In the genomic region with DNA sequence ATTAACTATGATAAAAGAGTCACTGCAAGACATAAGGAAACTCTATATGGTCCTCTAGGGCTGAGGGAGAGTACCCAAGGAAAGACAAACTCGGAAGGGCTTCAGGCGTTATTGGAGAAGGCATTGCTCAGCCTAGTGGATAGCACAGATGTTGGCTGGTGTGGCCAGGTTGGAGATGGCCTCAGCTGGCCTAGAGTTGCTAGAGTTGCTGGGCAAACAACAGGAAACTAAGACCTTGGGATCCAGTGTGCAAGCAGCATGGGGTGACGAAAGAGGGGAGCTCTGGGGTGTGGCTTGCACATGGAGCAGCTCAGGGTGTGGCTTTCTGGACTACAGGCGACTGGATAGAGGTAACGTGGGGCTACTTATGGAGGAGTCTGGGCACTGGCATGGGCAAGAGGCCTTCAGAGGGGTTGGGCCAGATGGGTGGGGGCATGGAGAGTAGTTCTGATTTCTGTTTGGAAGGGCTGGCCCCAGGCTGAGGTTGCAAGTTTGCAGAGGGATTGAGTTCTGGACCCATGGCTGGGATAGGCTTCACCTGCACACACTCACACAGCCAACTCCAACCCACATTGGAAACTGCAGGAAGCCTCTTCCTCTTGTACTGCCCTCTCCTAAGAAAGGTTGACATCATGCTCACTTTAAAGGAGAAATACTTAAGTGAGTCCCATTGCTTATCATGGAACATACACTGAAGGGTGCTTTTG, we compare ENCODE assay signal across 1 cellular context.
A peak's percentile ranks its signal among the peaks of the same experiment; 100 is the strongest.
TF ChIP-seq lines count a peak whose summit lies in the region.

No MANE protein-coding gene starts in this region.

TF ChIP-seq in HepG2, 621 proteins besides CTCF, POLR2A, EP300 and RAD21 (continued from another document and continues in another):
- TF ChIP-seq FOXK2 (IDR thresholded peaks at IDR 0.05): no peak
- no peak for TF ChIP-seq ZFP41 (CRISPR knock-in tag; IDR thresholded peaks at IDR 0.05; ENCODE audit: borderline replicate concordance)
- TF ChIP-seq, protein P1, sequence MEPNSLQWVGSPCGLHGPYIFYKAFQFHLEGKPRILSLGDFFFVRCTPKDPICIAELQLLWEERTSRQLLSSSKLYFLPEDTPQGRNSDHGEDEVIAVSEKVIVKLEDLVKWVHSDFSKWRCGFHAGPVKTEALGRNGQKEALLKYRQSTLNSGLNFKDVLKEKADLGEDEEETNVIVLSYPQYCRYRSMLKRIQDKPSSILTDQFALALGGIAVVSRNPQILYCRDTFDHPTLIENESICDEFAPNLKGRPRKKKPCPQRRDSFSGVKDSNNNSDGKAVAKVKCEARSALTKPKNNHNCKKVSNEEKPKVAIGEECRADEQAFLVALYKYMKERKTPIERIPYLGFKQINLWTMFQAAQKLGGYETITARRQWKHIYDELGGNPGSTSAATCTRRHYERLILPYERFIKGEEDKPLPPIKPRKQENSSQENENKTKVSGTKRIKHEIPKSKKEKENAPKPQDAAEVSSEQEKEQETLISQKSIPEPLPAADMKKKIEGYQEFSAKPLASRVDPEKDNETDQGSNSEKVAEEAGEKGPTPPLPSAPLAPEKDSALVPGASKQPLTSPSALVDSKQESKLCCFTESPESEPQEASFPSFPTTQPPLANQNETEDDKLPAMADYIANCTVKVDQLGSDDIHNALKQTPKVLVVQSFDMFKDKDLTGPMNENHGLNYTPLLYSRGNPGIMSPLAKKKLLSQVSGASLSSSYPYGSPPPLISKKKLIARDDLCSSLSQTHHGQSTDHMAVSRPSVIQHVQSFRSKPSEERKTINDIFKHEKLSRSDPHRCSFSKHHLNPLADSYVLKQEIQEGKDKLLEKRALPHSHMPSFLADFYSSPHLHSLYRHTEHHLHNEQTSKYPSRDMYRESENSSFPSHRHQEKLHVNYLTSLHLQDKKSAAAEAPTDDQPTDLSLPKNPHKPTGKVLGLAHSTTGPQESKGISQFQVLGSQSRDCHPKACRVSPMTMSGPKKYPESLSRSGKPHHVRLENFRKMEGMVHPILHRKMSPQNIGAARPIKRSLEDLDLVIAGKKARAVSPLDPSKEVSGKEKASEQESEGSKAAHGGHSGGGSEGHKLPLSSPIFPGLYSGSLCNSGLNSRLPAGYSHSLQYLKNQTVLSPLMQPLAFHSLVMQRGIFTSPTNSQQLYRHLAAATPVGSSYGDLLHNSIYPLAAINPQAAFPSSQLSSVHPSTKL (CRISPR knock-in tag; IDR thresholded peaks at IDR 0.05): 0 out of 2 replicates have a peak, but pooled peaks have one; percentile 51
- no peak for TF ChIP-seq JDP2 (CRISPR knock-in tag; IDR thresholded peaks at IDR 0.05; ENCODE audit: borderline replicate concordance)
- TF ChIP-seq MIER3 (CRISPR knock-in tag; IDR thresholded peaks at IDR 0.05; ENCODE audit: borderline replicate concordance): no peak
- TF ChIP-seq THAP11 (CRISPR knock-in tag; IDR thresholded peaks at IDR 0.05): no peak
- TF ChIP-seq ZNF790 (CRISPR knock-in tag; IDR thresholded peaks at IDR 0.05; ENCODE audit: borderline replicate concordance): 0 out of 2 replicates have a peak, but pooled peaks have one; percentile 83
- TF ChIP-seq ASH2L (IDR thresholded peaks at IDR 0.05; ENCODE audit: insufficient read length, low read depth, low read length): no peak
- no peak for TF ChIP-seq ZNF34 (CRISPR knock-in tag; IDR thresholded peaks at IDR 0.05; ENCODE audit: borderline replicate concordance)
- no peak for TF ChIP-seq CCAR2 (optimal IDR thresholded peaks at IDR 0.05; ENCODE audit: low read depth, low read length)
- TF ChIP-seq PPARG (CRISPR knock-in tag; conservative IDR thresholded peaks at IDR 0.05): no peak
- no peak for TF ChIP-seq HIVEP1 (CRISPR knock-in tag; IDR thresholded peaks at IDR 0.05)
- no peak for TF ChIP-seq HNF4G (IDR thresholded peaks at IDR 0.05; ENCODE audit: borderline replicate concordance, low read depth, low read length)
- TF ChIP-seq HNF4G (CRISPR knock-in tag; IDR thresholded peaks at IDR 0.05; ENCODE audit: borderline replicate concordance, low read depth): no peak
- no peak for TF ChIP-seq CBFB (CRISPR knock-in tag; IDR thresholded peaks at IDR 0.05)
- peak; percentile 14; the same call in 1 of the 2 replicates for TF ChIP-seq MEF2D (CRISPR knock-in tag; IDR thresholded peaks at IDR 0.05)
- no peak for TF ChIP-seq PHB2 (IDR thresholded peaks at IDR 0.05; ENCODE audit: partially characterized antibody)
- no peak for TF ChIP-seq EZH2 (conservative IDR thresholded peaks at IDR 0.05; ENCODE audit: low read depth, low read length)
- TF ChIP-seq ISX (CRISPR knock-in tag; conservative IDR thresholded peaks at IDR 0.05): no peak
- no peak for TF ChIP-seq ZNF672 (CRISPR knock-in tag; IDR thresholded peaks at IDR 0.05)
- TF ChIP-seq RARA (CRISPR knock-in tag; IDR thresholded peaks at IDR 0.05): 0 out of 2 replicates have a peak, but pooled peaks have one; percentile 12
- TF ChIP-seq SSRP1 (CRISPR knock-in tag; IDR thresholded peaks at IDR 0.05): no peak; the same call in 1 of the 2 replicates
- TF ChIP-seq ZNF83 (CRISPR knock-in tag; IDR thresholded peaks at IDR 0.05; ENCODE audit: borderline replicate concordance): no peak
- TF ChIP-seq, protein P2, sequence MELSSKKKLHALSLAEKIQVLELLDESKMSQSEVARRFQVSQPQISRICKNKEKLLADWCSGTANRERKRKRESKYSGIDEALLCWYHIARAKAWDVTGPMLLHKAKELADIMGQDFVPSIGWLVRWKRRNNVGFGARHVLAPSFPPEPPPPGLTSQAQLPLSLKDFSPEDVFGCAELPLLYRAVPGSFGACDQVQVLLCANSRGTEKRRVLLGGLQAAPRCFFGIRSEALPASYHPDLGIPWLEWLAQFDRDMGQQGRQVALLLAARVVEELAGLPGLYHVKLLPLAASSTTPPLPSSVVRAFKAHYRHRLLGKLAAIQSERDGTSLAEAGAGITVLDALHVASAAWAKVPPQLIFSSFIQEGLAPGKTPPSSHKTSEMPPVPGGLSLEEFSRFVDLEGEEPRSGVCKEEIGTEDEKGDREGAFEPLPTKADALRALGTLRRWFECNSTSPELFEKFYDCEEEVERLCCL (CRISPR knock-in tag; IDR thresholded peaks at IDR 0.05; ENCODE audit: borderline replicate concordance): no peak
- peak; percentile 35; the same call in 1 of the 2 replicates for TF ChIP-seq FOSL2 (CRISPR knock-in tag; IDR thresholded peaks at IDR 0.05)
- peak; percentile 61; the same call in 1 of the 2 replicates for TF ChIP-seq BORCS8-MEF2B (CRISPR knock-in tag; IDR thresholded peaks at IDR 0.05)
- no peak for TF ChIP-seq TCF7L2 (IDR thresholded peaks at IDR 0.05; ENCODE audit: low read depth, low read length)
- no peak for TF ChIP-seq ZNF367 (CRISPR knock-in tag; IDR thresholded peaks at IDR 0.05; ENCODE audit: borderline replicate concordance)
- TF ChIP-seq TEAD3 (CRISPR knock-in tag; optimal IDR thresholded peaks at IDR 0.05; ENCODE audit: borderline replicate concordance): no peak
- no peak for TF ChIP-seq HHEX (CRISPR knock-in tag; IDR thresholded peaks at IDR 0.05)
- no peak for TF ChIP-seq TAF15 (IDR thresholded peaks at IDR 0.05; ENCODE audit: low read depth, low read length, poor library complexity, severe bottlenecking)
- no peak for TF ChIP-seq ELF1 (CRISPR knock-in tag; IDR thresholded peaks at IDR 0.05)
- no peak for TF ChIP-seq ZNF10 (CRISPR knock-in tag; IDR thresholded peaks at IDR 0.05; ENCODE audit: borderline replicate concordance, low read depth)
- no peak; the same call in 1 of the 2 replicates for TF ChIP-seq NRL (CRISPR knock-in tag; IDR thresholded peaks at IDR 0.05; ENCODE audit: borderline replicate concordance)
- 0 out of 2 replicates have a peak, but pooled peaks have one; percentile 64 for TF ChIP-seq ARID2 (CRISPR knock-in tag; IDR thresholded peaks at IDR 0.05; ENCODE audit: borderline replicate concordance)
- TF ChIP-seq LCORL (IDR thresholded peaks at IDR 0.05): no peak
- TF ChIP-seq LCORL (CRISPR knock-in tag; IDR thresholded peaks at IDR 0.05): peak; percentile 39; the same call in 1 of the 2 replicates
- TF ChIP-seq YY1 (IDR thresholded peaks at IDR 0.05; ENCODE audit: insufficient read depth, insufficient replicate concordance, low read depth, low read length): peak; percentile 18
- TF ChIP-seq, protein P3, sequence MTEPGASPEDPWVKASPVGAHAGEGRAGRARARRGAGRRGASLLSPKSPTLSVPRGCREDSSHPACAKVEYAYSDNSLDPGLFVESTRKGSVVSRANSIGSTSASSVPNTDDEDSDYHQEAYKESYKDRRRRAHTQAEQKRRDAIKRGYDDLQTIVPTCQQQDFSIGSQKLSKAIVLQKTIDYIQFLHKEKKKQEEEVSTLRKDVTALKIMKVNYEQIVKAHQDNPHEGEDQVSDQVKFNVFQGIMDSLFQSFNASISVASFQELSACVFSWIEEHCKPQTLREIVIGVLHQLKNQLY (CRISPR knock-in tag; IDR thresholded peaks at IDR 0.05): peak; percentile 41; the same call in 1 of the 2 replicates
- TF ChIP-seq, protein P4, sequence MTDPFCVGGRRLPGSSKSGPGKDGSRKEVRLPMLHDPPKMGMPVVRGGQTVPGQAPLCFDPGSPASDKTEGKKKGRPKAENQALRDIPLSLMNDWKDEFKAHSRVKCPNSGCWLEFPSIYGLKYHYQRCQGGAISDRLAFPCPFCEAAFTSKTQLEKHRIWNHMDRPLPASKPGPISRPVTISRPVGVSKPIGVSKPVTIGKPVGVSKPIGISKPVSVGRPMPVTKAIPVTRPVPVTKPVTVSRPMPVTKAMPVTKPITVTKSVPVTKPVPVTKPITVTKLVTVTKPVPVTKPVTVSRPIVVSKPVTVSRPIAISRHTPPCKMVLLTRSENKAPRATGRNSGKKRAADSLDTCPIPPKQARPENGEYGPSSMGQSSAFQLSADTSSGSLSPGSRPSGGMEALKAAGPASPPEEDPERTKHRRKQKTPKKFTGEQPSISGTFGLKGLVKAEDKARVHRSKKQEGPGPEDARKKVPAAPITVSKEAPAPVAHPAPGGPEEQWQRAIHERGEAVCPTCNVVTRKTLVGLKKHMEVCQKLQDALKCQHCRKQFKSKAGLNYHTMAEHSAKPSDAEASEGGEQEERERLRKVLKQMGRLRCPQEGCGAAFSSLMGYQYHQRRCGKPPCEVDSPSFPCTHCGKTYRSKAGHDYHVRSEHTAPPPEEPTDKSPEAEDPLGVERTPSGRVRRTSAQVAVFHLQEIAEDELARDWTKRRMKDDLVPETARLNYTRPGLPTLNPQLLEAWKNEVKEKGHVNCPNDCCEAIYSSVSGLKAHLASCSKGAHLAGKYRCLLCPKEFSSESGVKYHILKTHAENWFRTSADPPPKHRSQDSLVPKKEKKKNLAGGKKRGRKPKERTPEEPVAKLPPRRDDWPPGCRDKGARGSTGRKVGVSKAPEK (CRISPR knock-in tag; IDR thresholded peaks at IDR 0.05; ENCODE audit: borderline replicate concordance): no peak
- TF ChIP-seq ZMYM3 (CRISPR knock-in tag; IDR thresholded peaks at IDR 0.05): peak; percentile 29; the same call in 1 of the 2 replicates
- TF ChIP-seq MAZ (IDR thresholded peaks at IDR 0.05; ENCODE audit: borderline replicate concordance, low read depth, low read length): no peak
- peak; percentile 42 for TF ChIP-seq MAZ (CRISPR knock-in tag; IDR thresholded peaks at IDR 0.05; ENCODE audit: low read depth)
- no peak; the same call in 1 of the 2 replicates for TF ChIP-seq ZNF768 (CRISPR knock-in tag; IDR thresholded peaks at IDR 0.05)
- no peak for TF ChIP-seq IKZF4 (CRISPR knock-in tag; IDR thresholded peaks at IDR 0.05; ENCODE audit: borderline replicate concordance, low read depth, not compliant biosample characterization)
- TF ChIP-seq TBL1XR1 (IDR thresholded peaks at IDR 0.05; ENCODE audit: borderline replicate concordance, low read length, partially characterized antibody): no peak
- TF ChIP-seq MIXL1 (CRISPR knock-in tag; IDR thresholded peaks at IDR 0.05): no peak
- TF ChIP-seq, protein P5, sequence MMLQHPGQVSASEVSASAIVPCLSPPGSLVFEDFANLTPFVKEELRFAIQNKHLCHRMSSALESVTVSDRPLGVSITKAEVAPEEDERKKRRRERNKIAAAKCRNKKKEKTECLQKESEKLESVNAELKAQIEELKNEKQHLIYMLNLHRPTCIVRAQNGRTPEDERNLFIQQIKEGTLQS (CRISPR knock-in tag; IDR thresholded peaks at IDR 0.05): peak; percentile 47; the same call in 1 of the 2 replicates
- TF ChIP-seq ZNF891 (CRISPR knock-in tag; IDR thresholded peaks at IDR 0.05): no peak
- no peak for TF ChIP-seq MTA1 (CRISPR knock-in tag; IDR thresholded peaks at IDR 0.05; ENCODE audit: borderline replicate concordance)
- no peak for TF ChIP-seq KLF15 (CRISPR knock-in tag; IDR thresholded peaks at IDR 0.05; ENCODE audit: borderline replicate concordance)
- TF ChIP-seq ZNF777 (CRISPR knock-in tag; IDR thresholded peaks at IDR 0.05): no peak
- TF ChIP-seq, protein P6, sequence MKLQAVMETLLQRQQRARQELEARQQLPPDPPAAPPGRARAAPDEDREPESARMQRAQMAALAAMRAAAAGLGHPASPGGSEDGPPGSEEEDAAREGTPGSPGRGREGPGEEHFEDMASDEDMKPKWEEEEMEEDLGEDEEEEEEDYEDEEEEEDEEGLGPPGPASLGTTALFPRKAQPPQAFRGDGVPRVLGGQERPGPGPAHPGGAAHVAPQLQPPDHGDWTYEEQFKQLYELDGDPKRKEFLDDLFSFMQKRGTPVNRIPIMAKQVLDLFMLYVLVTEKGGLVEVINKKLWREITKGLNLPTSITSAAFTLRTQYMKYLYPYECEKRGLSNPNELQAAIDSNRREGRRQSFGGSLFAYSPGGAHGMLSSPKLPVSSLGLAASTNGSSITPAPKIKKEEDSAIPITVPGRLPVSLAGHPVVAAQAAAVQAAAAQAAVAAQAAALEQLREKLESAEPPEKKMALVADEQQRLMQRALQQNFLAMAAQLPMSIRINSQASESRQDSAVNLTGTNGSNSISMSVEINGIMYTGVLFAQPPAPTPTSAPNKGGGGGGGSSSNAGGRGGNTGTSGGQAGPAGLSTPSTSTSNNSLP (IDR thresholded peaks at IDR 0.05; ENCODE audit: low read depth, low read length): no peak
- no peak; the same call in 1 of the 2 replicates for TF ChIP-seq ZNF354B (CRISPR knock-in tag; IDR thresholded peaks at IDR 0.05)
- TF ChIP-seq ZNF746 (CRISPR knock-in tag; IDR thresholded peaks at IDR 0.05): no peak
- TF ChIP-seq SOX13 (IDR thresholded peaks at IDR 0.05): no peak
- 0 out of 4 replicates have a peak, but pooled peaks of 1 of the 2 experiments have one; percentile 6 for TF ChIP-seq SOX13 (CRISPR knock-in tag; conservative IDR thresholded peaks at IDR 0.05 in 1 of 2, IDR thresholded peaks at IDR 0.05 in 1 of 2)
- TF ChIP-seq ZNF441 (CRISPR knock-in tag; IDR thresholded peaks at IDR 0.05; ENCODE audit: borderline replicate concordance): 0 out of 2 replicates have a peak, but pooled peaks have one; percentile 38
- no peak; the same call in 1 of the 2 replicates for TF ChIP-seq ZNF546 (CRISPR knock-in tag; conservative IDR thresholded peaks at IDR 0.05)
- no peak for TF ChIP-seq SRSF9 (IDR thresholded peaks at IDR 0.05; ENCODE audit: borderline replicate concordance, insufficient read depth, low read depth, low read length, poor library complexity, severe bottlenecking)
- peak; percentile 99 for TF ChIP-seq HNRNPH1 (optimal IDR thresholded peaks at IDR 0.05; ENCODE audit: low read depth, low read length)
